In the genomic region with DNA sequence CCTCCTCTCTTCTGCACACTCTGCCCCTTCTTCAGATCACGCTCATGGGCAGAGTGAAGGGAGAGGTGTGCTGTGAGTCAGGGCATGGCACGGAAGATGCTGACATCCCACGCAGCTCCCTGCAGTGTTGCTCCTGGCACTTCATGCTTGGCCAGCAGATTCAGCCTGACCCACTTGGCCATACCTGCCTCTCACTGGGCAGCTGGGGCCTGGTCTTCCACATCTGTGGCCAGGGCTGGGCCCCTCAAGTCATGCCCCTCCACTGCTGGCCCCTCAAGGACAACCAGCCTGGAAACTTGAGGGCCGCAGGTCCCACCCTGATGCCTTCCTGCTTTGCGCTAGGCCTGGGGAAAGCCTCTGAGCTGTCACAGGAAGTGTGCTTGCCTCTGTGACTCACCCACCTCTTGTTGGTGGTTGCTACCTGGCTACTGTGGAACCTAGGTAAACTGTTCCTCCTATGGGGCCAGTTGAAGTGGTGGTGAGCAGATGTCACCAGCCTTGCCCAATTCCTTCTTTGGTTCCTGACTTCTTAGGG, we compare ENCODE assay signal across 8 cellular contexts. TPM values are rescaled to one million over a fixed set of nuclear protein-coding genes. Genes with fewer than 3 reads are reported as not detected.
DNase-seq lines count a peak whose midpoint lies in the region; ATAC-seq, FAIRE-seq and TF ChIP-seq lines count a peak whose summit lies in the region.

No MANE protein-coding gene starts in this region.

- no peaks in the 10 kb centered on the region for H3K36me3 Mint-ChIP-seq in activated CD4-positive, alpha-beta T cell treated with anti-CD3 and anti-CD28 coated beads, Interleukin-2, amount 10 ng/mL, durations not matched to agents 24 days and 14 days (ENCODE audit: low read depth)

- H3K36me3 ChIP-seq in bronchial epithelial cell (ENCODE audit: control insufficient read depth, insufficient read depth, low read length) (no peaks in the 10 kb centered on the region), thyroid gland (no peaks in the 10 kb centered on the region)

- peak overlapping the region; percentile 68 for H3K27ac Mint-ChIP-seq in activated CD4-positive, alpha-beta T cell treated with anti-CD3 and anti-CD28 coated beads, Interleukin-2, amount 10 ng/mL, durations not matched to agents 24 days and 14 days

- DNase-seq in DMS53 (lab: John Stamatoyannopoulos, UW), result peak; percentile 88
- peak; percentile 85 for DNase-seq in activated CD4-positive, alpha-beta T cell treated with anti-CD3 and anti-CD28 coated beads, Interleukin-2, amount 10 ng/mL, durations not matched to agents 24 days and 14 days
- DNase-seq in bronchial epithelial cell (ENCODE audit: low read depth), result peak; percentile 91
- DNase-seq in stimulated activated CD4-positive, alpha-beta T cell treated with anti-CD3 and anti-CD28 coated beads, Interleukin-1b, Interleukin-23, amount 100 ng/mL, for 4 hours (ENCODE audit: low read depth in 2 of 2), result peak; percentile 28 to 40
- DNase-seq in thyroid gland, result no peak
- no peak for DNase-seq in Kasumi-1 (lab: John Stamatoyannopoulos, UW)
- DNase-seq in GF-D8 (lab: John Stamatoyannopoulos, UW), result no peak

- TF ChIP-seq POLR2A in thyroid gland (IDR thresholded peaks at IDR 0.05), result no peak

- H3K27me3 ChIP-seq in bronchial epithelial cell (ENCODE audit: control insufficient read depth, insufficient read depth, low read length), result no peaks in the 10 kb centered on the region
- no peaks in the 10 kb centered on the region for H3K27me3 ChIP-seq in thyroid gland

- no peaks in the 10 kb centered on the region for H3K4me1 ChIP-seq in thyroid gland

- H3K9me3 Mint-ChIP-seq in activated CD4-positive, alpha-beta T cell treated with anti-CD3 and anti-CD28 coated beads, Interleukin-2, amount 10 ng/mL, durations not matched to agents 24 days and 14 days, result no peaks in the 10 kb centered on the region

- no peak for ATAC-seq in GM18498 (IDR thresholded peaks at IDR 0.05; ENCODE audit: unreplicated experiment)

- no peaks in the 10 kb centered on the region for H3K9me3 ChIP-seq in thyroid gland

- H3K4me3 ChIP-seq in bronchial epithelial cell (ENCODE audit: low read depth, low read length) (no peak overlapping the region), thyroid gland (replicated peaks in 1 of 3) (no peak overlapping the region)

- H3K27me3 Mint-ChIP-seq in activated CD4-positive, alpha-beta T cell treated with anti-CD3 and anti-CD28 coated beads, Interleukin-2, amount 10 ng/mL, durations not matched to agents 24 days and 14 days, result no peaks in the 10 kb centered on the region

- no peak overlapping the region for H3K4me3 Mint-ChIP-seq in activated CD4-positive, alpha-beta T cell treated with anti-CD3 and anti-CD28 coated beads, Interleukin-2, amount 10 ng/mL, durations not matched to agents 24 days and 14 days

- intact Hi-C loops in activated CD4-positive, alpha-beta T cell treated with anti-CD3 and anti-CD28 coated beads, Interleukin-2, amount 10 ng/mL, durations not matched to agents 24 days and 14 days (cut with micrococcal nuclease), result no loop called here
- intact Hi-C loops in thyroid gland (cut with DNase I), result no loop called here

- peak; percentile 87 for FAIRE-seq in bronchial epithelial cell (lab: Jason Lieb, UNC)

- H3K4me1 Mint-ChIP-seq in activated CD4-positive, alpha-beta T cell treated with anti-CD3 and anti-CD28 coated beads, Interleukin-2, amount 10 ng/mL, durations not matched to agents 24 days and 14 days, result peaks cover 19% of the 10 kb centered on the region

- TF ChIP-seq CTCF in bronchial epithelial cell (IDR thresholded peaks at IDR 0.05; ENCODE audit: insufficient read depth, low read length, severe bottlenecking) (no peak), thyroid gland (IDR thresholded peaks at IDR 0.05) (no peak)

- WGBS in thyroid gland, 2 donors, result 83 to 88% methylated on average over 4 to 5 of the region's 5 CpGs

- no peak overlapping the region for H3K27ac ChIP-seq in thyroid gland

RNA-seq across cellular contexts. Expression of gene BSN, which starts 48.7 kb away (rescaled TPM):
- 0.09 TPM in 2 replicates for total RNA-seq in activated CD4-positive, alpha-beta T cell treated with anti-CD3 and anti-CD28 coated beads, Interleukin-2, amount 10 ng/mL, durations not matched to agents 24 days and 14 days
- total RNA-seq in bronchial epithelial cell, result under 0.01 TPM in 1 of 2 replicates, not detected in the other
- 1 to 10 TPM in 2 of 4 donors, under 1 TPM in 2; 0.56 to 1.8 (median 0.99) TPM for total RNA-seq in thyroid gland

Comparison
In these comparisons a context has a peak if more than half of its experiments do, and no peak if none do; other contexts are left out.
1. DNase-seq: peak in DMS53 (single experiment), activated CD4-positive, alpha-beta T cell treated with anti-CD3 and anti-CD28 coated beads, Interleukin-2, amount 10 ng/mL, durations not matched to agents 24 days and 14 days (single experiment), bronchial epithelial cell (single experiment) and stimulated activated CD4-positive, alpha-beta T cell treated with anti-CD3 and anti-CD28 coated beads, Interleukin-1b, Interleukin-23, amount 100 ng/mL, for 4 hours (2 of 2); none in thyroid gland (0 of 2), Kasumi-1 (0 of 2) and GF-D8 (single experiment).